11 cellular contexts compared by ENCODE assay signal in the genomic region with DNA sequence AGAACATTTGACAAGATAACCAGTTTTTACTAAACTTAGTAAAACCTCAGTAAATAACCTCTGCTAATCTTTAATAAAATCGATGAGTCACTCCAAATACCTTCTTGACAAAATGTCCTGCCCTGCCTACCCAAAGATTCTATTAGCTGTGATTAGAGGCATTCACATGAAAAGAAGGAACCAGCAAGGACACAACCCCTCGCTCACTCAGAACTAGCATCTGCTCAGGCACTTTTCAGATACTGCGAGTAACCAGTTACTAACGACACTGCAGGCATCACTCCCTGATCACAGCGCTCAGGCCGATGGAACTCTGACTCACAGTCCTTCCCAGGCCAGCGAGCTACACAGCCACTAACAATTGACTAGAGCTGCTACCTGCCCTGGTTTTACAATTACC. TPM values are rescaled to one million over a fixed set of nuclear protein-coding genes. Genes with fewer than 3 reads are reported as not detected.
A peak's percentile ranks its signal among the peaks of the same experiment; 100 is the strongest.
DNase-seq lines count a peak whose midpoint lies in the region; ATAC-seq and TF ChIP-seq lines count a peak whose summit lies in the region.
"Had no signal": no experiment of that assay in that cellular context is flagged by ENCODE, and none has a peak within 500 bp of the region (broad histone marks: within the 10 kb centered on the region; RNA-seq: fewer than 3 reads in every experiment).

No MANE protein-coding gene starts in this region.

- POLR2A ChIA-PET in MCF 10A (lab: Yijun Ruan, JAX), result interaction anchor here (1.5 to 1.9 kb wide), 2 partner anchors 13 to 23 kb away, joined by 6 to 10 read pairs; a partner anchor contains a TSS
- POLR2A ChIA-PET in SK-N-SH (lab: Yijun Ruan, JAX), result interaction anchor here (1.2 kb wide), 1 partner anchor 23 kb away, joined by 3 read pairs; no protein-coding TSS in a partner anchor
- POLR2A ChIA-PET in GM10248 (lab: Yijun Ruan, JAX), result no interaction called here

- H3K9me2 ChIP-seq in SK-N-SH, result no peaks in the 10 kb centered on the region

- H3K27me3 ChIP-seq in breast epithelium (no peaks in the 10 kb centered on the region), SK-N-SH (ENCODE audit: insufficient read depth) (no peaks in the 10 kb centered on the region), esophagus muscularis mucosa (no peaks in the 10 kb centered on the region)
- H3K27me3 ChIP-seq: SJSA1 had no signal

- no peaks in the 10 kb centered on the region for H3K36me3 ChIP-seq in breast epithelium
- H3K36me3 ChIP-seq in SK-N-SH (replicated peaks in 1 of 2; ENCODE audit: control insufficient read depth in 1 of 2, insufficient read depth in 2 of 2, low read length in 1 of 2), result peaks cover 36 to 40% of the 10 kb centered on the region in 2 experiments
- H3K36me3 ChIP-seq in esophagus muscularis mucosa, result peaks cover 27 to 84% (median 73%) of the 10 kb centered on the region in 4 donors

- no peak for TF ChIP-seq RAD21 in SK-N-SH (IDR thresholded peaks at IDR 0.05; ENCODE audit: low read length)

- H3K4me1 Mint-ChIP-seq in MCF 10A (ENCODE audit: insufficient read depth, unreplicated experiment) (peaks cover 20% of the 10 kb centered on the region), type B pancreatic cell (ENCODE audit: unreplicated experiment) (no peaks in the 10 kb centered on the region)
- H3K4me1 Mint-ChIP-seq: B cell had no signal

- H3F3A ChIP-seq in SK-N-SH (replicated peaks; ENCODE audit: insufficient read depth), result peaks cover 16% of the 10 kb centered on the region

- peak; percentile 44 for DNase-seq in MCF 10A (ENCODE audit: unreplicated experiment)
- no peak for DNase-seq in breast epithelium (ENCODE audit: low spot score in 2 of 2)
- no peak for DNase-seq in SK-N-SH
- DNase-seq in fibroblast of pulmonary artery (ENCODE audit: low read depth), result peak; percentile 45
- no peak for DNase-seq in type B pancreatic cell (ENCODE audit: extremely low spot score, unreplicated experiment)
- DNase-seq in esophagus muscularis mucosa (ENCODE audit: extremely low spot score), result no peak
- no peak for DNase-seq in GM10248 (ENCODE audit: extremely low spot score)
- DNase-seq: NCI-H2029 treated with DMSO at 0.1 percent for 48 hours had no signal

- no peak overlapping the region for H3K4me3 ChIP-seq in breast epithelium
- no peak overlapping the region for H3K4me3 ChIP-seq in SK-N-SH (ENCODE audit: low read depth in 2 of 2, low read length in 1 of 2)
- no peak overlapping the region for H3K4me3 ChIP-seq in fibroblast of pulmonary artery (replicated peaks; ENCODE audit: low read depth, low read length)
- no peak overlapping the region for H3K4me3 ChIP-seq in esophagus muscularis mucosa
- H3K4me3 ChIP-seq: SJSA1 had no signal

- H4K20me1 ChIP-seq in SK-N-SH (ENCODE audit: insufficient read depth), result peaks cover 13% of the 10 kb centered on the region

- H3K79me2 ChIP-seq in SK-N-SH (ENCODE audit: insufficient read depth), result no peaks in the 10 kb centered on the region; the same call in 1 of the 2 replicates

- no peak for TF ChIP-seq CTCF in MCF 10A (IDR thresholded peaks at IDR 0.05; ENCODE audit: unreplicated experiment)
- TF ChIP-seq CTCF in breast epithelium (IDR thresholded peaks at IDR 0.05), result no peak
- TF ChIP-seq CTCF in SK-N-SH (IDR thresholded peaks at IDR 0.05), result no peak
- no peak for TF ChIP-seq CTCF in fibroblast of pulmonary artery (IDR thresholded peaks at IDR 0.05; ENCODE audit: low read length, missing control alignments)
- TF ChIP-seq CTCF in type B pancreatic cell (conservative IDR thresholded peaks at IDR 0.05), result no peak
- no peak for TF ChIP-seq CTCF in esophagus muscularis mucosa (IDR thresholded peaks at IDR 0.05)
- no peak for TF ChIP-seq CTCF in GM10248 (IDR thresholded peaks at IDR 0.05; ENCODE audit: control extremely low read depth, extremely low read depth, low read depth, missing control alignments)

- H3K4me1 ChIP-seq in breast epithelium (no peaks in the 10 kb centered on the region), SK-N-SH (ENCODE audit: control insufficient read depth in 1 of 2, insufficient read depth in 2 of 2, low read depth in 1 of 2, low read length in 1 of 2) (peaks cover 11 to 15% of the 10 kb centered on the region in 2 experiments; a peak in 3 of 4 replicates), esophagus muscularis mucosa (peaks cover 0 to 18% (median 10%) of the 10 kb centered on the region in 4 donors)

- H3K4me3 Mint-ChIP-seq in MCF 10A (ENCODE audit: unreplicated experiment), result peak overlapping the region; percentile 19
- no peak overlapping the region for H3K4me3 Mint-ChIP-seq in type B pancreatic cell
- H3K4me3 Mint-ChIP-seq: B cell had no signal

- H3K9me3 Mint-ChIP-seq in MCF 10A (ENCODE audit: unreplicated experiment) (no peaks in the 10 kb centered on the region), type B pancreatic cell (no peaks in the 10 kb centered on the region)

- TF ChIP-seq EP300 in SK-N-SH (IDR thresholded peaks at IDR 0.05; ENCODE audit: borderline replicate concordance in 1 of 2, low read depth in 1 of 2, low read length in 1 of 2) (no peak), esophagus muscularis mucosa (IDR thresholded peaks at IDR 0.05) (no peak)

- no peak overlapping the region for H2AFZ ChIP-seq in SK-N-SH (ENCODE audit: low read depth)

- peak overlapping the region; percentile 4 for H3K27ac Mint-ChIP-seq in MCF 10A (ENCODE audit: low read depth, unreplicated experiment)
- peak overlapping the region; percentile 63 for H3K27ac Mint-ChIP-seq in type B pancreatic cell
- H3K27ac Mint-ChIP-seq: B cell had no signal

- H3K27ac ChIP-seq in breast epithelium (peak overlapping the region in 1 of 2 donors; percentile 19), SK-N-SH (ENCODE audit: low read depth in 2 of 2, low read length in 1 of 2) (peak overlapping the region; percentile 13 to 44; a peak in 3 of 4 replicates), esophagus muscularis mucosa (replicated peaks in 1 of 4) (no peak overlapping the region)
- H3K27ac ChIP-seq: SJSA1 had no signal

- H3K4me2 ChIP-seq in SK-N-SH, result peak overlapping the region; percentile 46

- intact Hi-C loops in MCF 10A (cut with micrococcal nuclease), result no loop called here
- intact Hi-C loops in breast epithelium (cut with DNase I; ENCODE audit: low total_unique reads), result no loop called here
- intact Hi-C loops in esophagus muscularis mucosa (cut with DNase I), result no loop called here

- H3K36me3 Mint-ChIP-seq in MCF 10A (ENCODE audit: insufficient read depth, unreplicated experiment) (peaks cover 80% of the 10 kb centered on the region), type B pancreatic cell (peaks cover 33% of the 10 kb centered on the region)

- no TSS peak for BruUV-seq in MCF 10A (replicated peaks; lab: Mats Ljungman, UMichigan)

- no peaks in the 10 kb centered on the region for H3K9me3 ChIP-seq in breast epithelium
- H3K9me3 ChIP-seq in SK-N-SH, result no peaks in the 10 kb centered on the region
- no peaks in the 10 kb centered on the region for H3K9me3 ChIP-seq in esophagus muscularis mucosa
- H3K9me3 ChIP-seq: SJSA1 had no signal

- H3K9ac ChIP-seq in SK-N-SH, result no peak overlapping the region

- CTCF ChIA-PET in MCF 10A (lab: Yijun Ruan, JAX) (no interaction called here), SK-N-SH (lab: Yijun Ruan, JAX) (interaction anchor here (1.4 kb wide), 2 partner anchors 46 to 54 kb away, joined by 3 to 4 read pairs; no protein-coding TSS in a partner anchor), GM10248 (lab: Yijun Ruan, JAX) (no interaction called here)

- no peak for ATAC-seq in HG02610 (IDR thresholded peaks at IDR 0.05; ENCODE audit: unreplicated experiment)

- TF ChIP-seq POLR2A in breast epithelium (IDR thresholded peaks at IDR 0.05), result no peak
- TF ChIP-seq POLR2A in esophagus muscularis mucosa (IDR thresholded peaks at IDR 0.05; ENCODE audit: low read depth), result no peak

- H3K27me3 Mint-ChIP-seq in MCF 10A (ENCODE audit: insufficient read depth, unreplicated experiment), result no peaks in the 10 kb centered on the region
- no peaks in the 10 kb centered on the region for H3K27me3 Mint-ChIP-seq in type B pancreatic cell
- H3K27me3 Mint-ChIP-seq: B cell had no signal

- 8% methylated on average over 7 of the region's 7 CpGs for WGBS in SK-N-SH (ENCODE audit: low lambda C conversion rate)
- WGBS in esophagus muscularis mucosa, result 85% methylated on average over 7 of the region's 7 CpGs

RNA-seq across cellular contexts. Expression of a gene that starts 24.3 kb away (rescaled TPM):
- 63.9 and 74.8 TPM in 2 replicates for total RNA-seq in MCF 10A (2022)
- total RNA-seq in breast epithelium, result 10 to 100 TPM; 17.0 to 26.9 (median 21.0) TPM
- 12.2 and 21.8 TPM in 2 replicates for polyA plus RNA-seq in SK-N-SH (2012; rRNA removed)
- 6.9 and 10.2 TPM in 2 replicates for polyA plus RNA-seq in SK-N-SH (2012; cell fraction: cytosol; rRNA removed)
- polyA plus RNA-seq in SK-N-SH (2012; cell fraction: nucleus; rRNA removed), result 63.1 and 71.2 TPM in 2 replicates
- total RNA-seq in type B pancreatic cell (ENCODE audit: low replicate concordance), result 72.7 and 92.9 TPM in 2 replicates
- total RNA-seq in esophagus muscularis mucosa, result 10 to 100 TPM; 17.0 to 35.0 (median 24.0) TPM

RNA-seq across cellular contexts. Expression of a gene that starts 30.8 kb away (rescaled TPM):
- total RNA-seq in MCF 10A (2022), result 20.7 and 25.1 TPM in 2 replicates
- 10 to 100 TPM; 25.2 to 67.4 (median 42.3) TPM for total RNA-seq in breast epithelium
- polyA plus RNA-seq in SK-N-SH (2012; rRNA removed), result 17.3 and 24.6 TPM in 2 replicates
- polyA plus RNA-seq in SK-N-SH (2012; cell fraction: cytosol; rRNA removed), result 13.2 and 16.2 TPM in 2 replicates
- 30.4 and 40.1 TPM in 2 replicates for polyA plus RNA-seq in SK-N-SH (2012; cell fraction: nucleus; rRNA removed)
- total RNA-seq in type B pancreatic cell (ENCODE audit: low replicate concordance), result 22.9 and 47.4 TPM in 2 replicates
- 10 to 100 TPM; 25.4 to 41.4 (median 31.4) TPM for total RNA-seq in esophagus muscularis mucosa

RNA-seq across cellular contexts. Expression of a gene that starts 38.2 kb away (rescaled TPM):
- total RNA-seq in MCF 10A (2022) (not detected in 2 replicates), breast epithelium (10 to 100 TPM in 1 of 3 donors, under 1 TPM in 1, not detected in 1; 0.98 to 47.9 TPM), type B pancreatic cell (ENCODE audit: low replicate concordance) (2.1 and 4.9 TPM in 2 replicates), esophagus muscularis mucosa (not detected)
- polyA plus RNA-seq in SK-N-SH (2012; rRNA removed), result not detected in 2 replicates
- 0.03 and 0.12 TPM in 2 replicates for polyA plus RNA-seq in SK-N-SH (2012; cell fraction: cytosol; rRNA removed)
- polyA plus RNA-seq in SK-N-SH (2012; cell fraction: nucleus; rRNA removed), result 0.02 and 0.09 TPM in 2 replicates
- total RNA-seq: B cell, SJSA1 had no signal

RNA-seq across cellular contexts. Expression of a gene that starts 51.6 kb away (rescaled TPM):
- total RNA-seq in MCF 10A (2022) (15.2 and 15.8 TPM in 2 replicates), breast epithelium (10 to 100 TPM; 29.3 to 41.7 (median 30.8) TPM), type B pancreatic cell (ENCODE audit: low replicate concordance) (17.6 and 21.8 TPM in 2 replicates), esophagus muscularis mucosa (10 to 100 TPM; 23.3 to 36.4 (median 26.6) TPM)
- 51.0 and 54.4 TPM in 2 replicates for polyA plus RNA-seq in SK-N-SH (2012; rRNA removed)
- polyA plus RNA-seq in SK-N-SH (2012; cell fraction: cytosol; rRNA removed), result 37.1 and 45.1 TPM in 2 replicates
- 42.9 and 56.8 TPM in 2 replicates for polyA plus RNA-seq in SK-N-SH (2012; cell fraction: nucleus; rRNA removed)

RNA-seq across cellular contexts. Expression of a gene that starts 60.0 kb away (rescaled TPM):
- total RNA-seq in MCF 10A (2022) (1.3 and 1.8 TPM in 2 replicates), breast epithelium (1 to 10 TPM in 1 of 3 donors, under 1 TPM in 2; 0.96 to 2.3 (median 0.98) TPM), type B pancreatic cell (ENCODE audit: low replicate concordance) (0.70 and 1.4 TPM in 2 replicates), esophagus muscularis mucosa (under 1 TPM in 3 of 4 donors, not detected in 1; 0.23 to 0.50 (median 0.42) TPM)
- polyA plus RNA-seq in SK-N-SH (2012; rRNA removed), result 0.06 and 0.08 TPM in 2 replicates
- polyA plus RNA-seq in SK-N-SH (2012; cell fraction: cytosol; rRNA removed), result 0.03 TPM in 2 replicates
- 0.22 and 0.39 TPM in 2 replicates for polyA plus RNA-seq in SK-N-SH (2012; cell fraction: nucleus; rRNA removed)
- total RNA-seq: SJSA1 had no signal

Comparison
In these comparisons a context has a peak if more than half of its experiments do, and no peak if none do; other contexts are left out.
1. DNase-seq: peak in MCF 10A (single experiment) and fibroblast of pulmonary artery (single experiment); none in breast epithelium (0 of 2), SK-N-SH (single experiment), type B pancreatic cell (single experiment), esophagus muscularis mucosa (single experiment) and GM10248 (single experiment).
2. H3K27ac ChIP-seq: peak in SK-N-SH (2 of 2); none in esophagus muscularis mucosa (0 of 4).